Comparison of ENCODE assay signal across 8 cellular contexts in the genomic region with DNA sequence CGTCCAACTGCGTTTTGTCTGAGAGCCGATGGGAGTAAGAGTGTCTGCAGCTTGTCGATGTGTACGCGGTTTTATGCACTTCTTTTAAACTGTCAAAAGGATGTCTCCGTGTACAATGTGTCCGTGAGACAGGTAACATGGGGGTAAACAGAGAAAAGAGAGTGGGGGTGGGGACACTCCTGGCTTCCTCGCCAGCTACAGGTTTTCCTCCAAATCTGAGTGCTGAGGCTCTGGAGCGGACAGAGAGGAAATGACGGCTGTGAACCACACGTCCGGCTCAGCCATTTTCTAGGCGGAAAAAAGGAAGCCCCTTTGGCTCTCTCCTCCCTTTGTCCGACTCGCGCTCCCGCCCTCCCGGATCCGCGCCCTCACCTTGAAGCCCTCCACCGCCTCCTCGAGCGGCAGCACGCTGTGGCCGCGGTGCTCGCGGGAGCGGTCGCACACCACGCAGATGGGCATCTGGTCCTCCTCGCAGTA. TPM values are rescaled to one million over a fixed set of nuclear protein-coding genes. Genes with fewer than 3 reads are reported as not detected.
DNase-seq lines count a peak whose midpoint lies in the region; ATAC-seq, FAIRE-seq and TF ChIP-seq lines count a peak whose summit lies in the region.

No MANE protein-coding gene starts in this region.

- ATAC-seq in GM21447 (IDR thresholded peaks at IDR 0.05; ENCODE audit: unreplicated experiment) = peak; percentile 28

- no peak for TF ChIP-seq EP300 in Ishikawa (IDR thresholded peaks at IDR 0.05; ENCODE audit: borderline replicate concordance)

- peak overlapping the region; percentile 90 for H3K9ac ChIP-seq in keratinocyte (ENCODE audit: control insufficient read depth, extremely low read depth, insufficient read depth, low read length)

- peak; percentile 68 for DNase-seq in ELR (ENCODE audit: low read depth)
- DNase-seq in SW480 (ENCODE audit: low spot score) = peak; percentile 23
- DNase-seq in cardiac fibroblast (ENCODE audit: low read depth in 2 of 2) = peak; percentile 51 to 60
- DNase-seq in keratinocyte (ENCODE audit: low read depth, low spot score) = no peak
- DNase-seq in stimulated activated CD4-positive, alpha-beta T cell treated with anti-CD3 and anti-CD28 coated beads, Interleukin-2, amount 100 ng/mL, for 24 hours = peak; percentile 38 to 49
- DNase-seq in pons (ENCODE audit: low spot score) = no peak

- peaks cover 10% of the 10 kb centered on the region for H3K4me1 ChIP-seq in keratinocyte (ENCODE audit: control insufficient read depth, extremely low read depth, insufficient read depth, low read length)

- dilution Hi-C loops in keratinocyte (cut with MboI; ENCODE audit: extremely low pct_ligation_motif_present, low sequenced_read_pairs) = no loop called here

- peak overlapping the region; percentile 96 for H3K27ac ChIP-seq in keratinocyte (ENCODE audit: control insufficient read depth, insufficient read depth, low read length)

- H3K4me3 ChIP-seq in cardiac fibroblast (replicated peaks in 1 of 2; ENCODE audit: low read depth in 2 of 2, low read length in 2 of 2) (peak overlapping the region; percentile 99), keratinocyte (ENCODE audit: control insufficient read depth in 2 of 3, extremely low read depth in 1 of 3, insufficient read depth in 2 of 3, low read depth in 1 of 3, low read length in 3 of 3) (peak overlapping the region; percentile 86 to 99 (median 90))

- FAIRE-seq in keratinocyte (lab: Jason Lieb, UNC) = no peak

- H3K4me2 ChIP-seq in keratinocyte (ENCODE audit: control insufficient read depth, extremely low read depth, insufficient read depth, low read depth, low read length) = peak overlapping the region; percentile 98

- no peak for TF ChIP-seq CTCF in cardiac fibroblast (IDR thresholded peaks at IDR 0.05; ENCODE audit: low read depth, low read length)
- no peak for TF ChIP-seq CTCF in keratinocyte (optimal IDR thresholded peaks at IDR 0.05 in 1 of 3, IDR thresholded peaks at IDR 0.05 in 1 of 3, conservative IDR thresholded peaks at IDR 0.05 in 1 of 3; ENCODE audit: extremely low read depth in 1 of 3, insufficient read depth in 2 of 3, low read length in 3 of 3)

- peaks cover 17 to 28% of the 10 kb centered on the region in 2 experiments for H3K36me3 ChIP-seq in keratinocyte (ENCODE audit: control insufficient read depth in 2 of 2, extremely low read depth in 1 of 2, insufficient read depth in 2 of 2, low read length in 2 of 2)

- peaks cover 5% of the 10 kb centered on the region for H3K9me1 ChIP-seq in keratinocyte (ENCODE audit: control insufficient read depth, extremely low read depth, insufficient read depth, low read length)

- peak overlapping the region; percentile 89 for H2AFZ ChIP-seq in keratinocyte (ENCODE audit: control insufficient read depth, low read length)

- H3K27me3 ChIP-seq in keratinocyte (ENCODE audit: control insufficient read depth, extremely low read depth, insufficient read depth, low read length) = no peaks in the 10 kb centered on the region

- no peak for TF ChIP-seq RAD21 in Ishikawa (IDR thresholded peaks at IDR 0.05; ENCODE audit: low read depth)

- peaks cover 48% of the 10 kb centered on the region for H3K79me2 ChIP-seq in keratinocyte (ENCODE audit: control insufficient read depth, insufficient read depth, low read length)

- no peaks in the 10 kb centered on the region for H3K9me3 ChIP-seq in keratinocyte (ENCODE audit: control insufficient read depth, low read depth, low read length)

- H4K20me1 ChIP-seq in keratinocyte (ENCODE audit: control insufficient read depth, extremely low read depth, insufficient read depth, low read length) = peaks cover 12% of the 10 kb centered on the region

TF ChIP-seq in Ishikawa, 13 proteins besides CTCF, POLR2A, EP300 and RAD21:
- TF ChIP-seq NFIC (IDR thresholded peaks at IDR 0.05) (no peak), TEAD4 (IDR thresholded peaks at IDR 0.05) (no peak), YY1 (IDR thresholded peaks at IDR 0.05; ENCODE audit: low read depth) (peak; percentile 66), ZBTB7A (IDR thresholded peaks at IDR 0.05; ENCODE audit: low read depth) (no peak), CREB1 (IDR thresholded peaks at IDR 0.05; ENCODE audit: low read depth) (no peak)
- TF ChIP-seq, protein P1, sequence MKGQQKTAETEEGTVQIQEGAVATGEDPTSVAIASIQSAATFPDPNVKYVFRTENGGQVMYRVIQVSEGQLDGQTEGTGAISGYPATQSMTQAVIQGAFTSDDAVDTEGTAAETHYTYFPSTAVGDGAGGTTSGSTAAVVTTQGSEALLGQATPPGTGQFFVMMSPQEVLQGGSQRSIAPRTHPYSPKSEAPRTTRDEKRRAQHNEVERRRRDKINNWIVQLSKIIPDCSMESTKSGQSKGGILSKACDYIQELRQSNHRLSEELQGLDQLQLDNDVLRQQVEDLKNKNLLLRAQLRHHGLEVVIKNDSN (IDR thresholded peaks at IDR 0.05) = 0 out of 2 replicates have a peak, but pooled peaks have one; percentile 3

RNA-seq across cellular contexts. Expression of a gene that starts 0.9 kb away (rescaled TPM):
- 43.5 to 49.2 TPM (median 47.3 TPM) in 3 replicates for polyA plus RNA-seq in keratinocyte
- polyA plus RNA-seq in keratinocyte (2011; ENCODE audit: low read depth) = 5.5 TPM
- polyA plus RNA-seq in keratinocyte (2011; cell fraction: cytosol; rRNA removed) = 30.1 and 42.0 TPM in 2 replicates
- polyA plus RNA-seq in keratinocyte (2011; cell fraction: nucleus; rRNA removed) = 74.0 and 75.2 TPM in 2 replicates
- polyA plus RNA-seq in keratinocyte (2012; ENCODE audit: low replicate concordance) = 21.2 and 34.1 TPM in 2 replicates
- 32.3 to 57.3 TPM (median 52.7 TPM) in 3 replicates for polyA minus RNA-seq in keratinocyte
- polyA minus RNA-seq in keratinocyte (2011; cell fraction: cytosol; rRNA and poly(A)+ RNA removed) = 51.0 TPM
- 33.6 and 36.6 TPM in 2 replicates for polyA minus RNA-seq in keratinocyte (2011; cell fraction: nucleus; rRNA and poly(A)+ RNA removed)

Comparison
In these comparisons a context has a peak if more than half of its experiments do, and no peak if none do; other contexts are left out.
1. DNase-seq: peak in ELR (single experiment), SW480 (single experiment), cardiac fibroblast (2 of 2) and stimulated activated CD4-positive, alpha-beta T cell treated with anti-CD3 and anti-CD28 coated beads, Interleukin-2, amount 100 ng/mL, for 24 hours (2 of 2); none in keratinocyte (single experiment) and pons (single experiment).